8 cellular contexts compared by ENCODE assay signal in genomic region chr4:184384810-184385557, GRCh38.
DNase-seq lines count a peak whose midpoint lies in the region; ATAC-seq lines count a peak whose summit lies in the region.

No MANE protein-coding gene starts in this region.

- ATAC-seq in stimulated activated naive CD8-positive, alpha-beta T cell treated with anti-CD3 and anti-CD28 coated beads, Interleukin-15, amount 100 ng/mL, for 72 hours, result peak; percentile 8
- no peak for ATAC-seq in stimulated activated naive CD8-positive, alpha-beta T cell treated with anti-CD3 and anti-CD28 coated beads, Interleukin-15, Interleukin-2, amounts not matched to agents 100 U/mL and 50 U/mL, for 24 hours
- ATAC-seq in HG03460 (IDR thresholded peaks at IDR 0.05; ENCODE audit: unreplicated experiment), result peak; percentile 23

- H3K27ac Mint-ChIP-seq in stimulated activated naive CD8-positive, alpha-beta T cell treated with anti-CD3 and anti-CD28 coated beads, Interleukin-15, amount 100 ng/mL, for 72 hours, result peak overlapping the region in 1 of 2 donors; percentile 12

- peaks cover 6 to 10% of the 10 kb centered on the region in 2 donors for H3K9me3 Mint-ChIP-seq in stimulated activated naive CD8-positive, alpha-beta T cell treated with anti-CD3 and anti-CD28 coated beads, Interleukin-15, amount 100 ng/mL, for 72 hours

- peaks cover 67% of the 10 kb centered on the region for H3K4me1 Mint-ChIP-seq in stimulated activated naive CD8-positive, alpha-beta T cell treated with anti-CD3 and anti-CD28 coated beads, Interleukin-15, amount 100 ng/mL, for 72 hours

- no peak for DNase-seq in stimulated activated naive CD8-positive, alpha-beta T cell treated with anti-CD3 and anti-CD28 coated beads, Interleukin-15, amount 100 ng/mL, for 72 hours
- no peak for DNase-seq in stimulated activated naive CD8-positive, alpha-beta T cell treated with anti-CD3 and anti-CD28 coated beads, Interleukin-15, Interleukin-2, amounts not matched to agents 100 U/mL and 50 U/mL, for 24 hours
- no peak for DNase-seq in skeletal muscle cell (ENCODE audit: low read depth)
- no peak for DNase-seq in NCI-H345 treated with DMSO at 0.1 percent for 48 hours (lab: John Stamatoyannopoulos, UW; ENCODE audit: unreplicated experiment)
- no peak for DNase-seq in NK-92 (lab: John Stamatoyannopoulos, UW; ENCODE audit: unreplicated experiment)
- no peak for DNase-seq in stimulated activated CD4-positive, alpha-beta T cell treated with anti-CD3 and anti-CD28 coated beads, Interleukin-12 subunit alpha, Interleukin-12 subunit beta, amount 100 ng/mL, for 4 hours

- peak overlapping the region; percentile 70 for H3K27ac ChIP-seq in cingulate gyrus (ENCODE audit: low read depth, low read length)

- peak overlapping the region; percentile 8 for H3K4me3 ChIP-seq in skeletal muscle cell (ENCODE audit: low read depth, low read length)

- no peaks in the 10 kb centered on the region for H3K27me3 Mint-ChIP-seq in stimulated activated naive CD8-positive, alpha-beta T cell treated with anti-CD3 and anti-CD28 coated beads, Interleukin-15, amount 100 ng/mL, for 72 hours

- peak overlapping the region in 1 of 2 donors; percentile 46 for H3K4me3 Mint-ChIP-seq in stimulated activated naive CD8-positive, alpha-beta T cell treated with anti-CD3 and anti-CD28 coated beads, Interleukin-15, amount 100 ng/mL, for 72 hours
